15 cellular contexts compared by ENCODE assay signal in genomic region chr10:17981766-17982380, GRCh38. TPM values are rescaled to one million over a fixed set of nuclear protein-coding genes. Genes with fewer than 3 reads are reported as not detected.
DNase-seq lines count a peak whose midpoint lies in the region; ATAC-seq, FAIRE-seq and TF ChIP-seq lines count a peak whose summit lies in the region.
"Had no signal": no experiment of that assay in that cellular context is flagged by ENCODE, and none has a peak within 500 bp of the region (broad histone marks: within the 10 kb centered on the region; RNA-seq: fewer than 3 reads in every experiment).

No MANE protein-coding gene starts in this region.

- intact Hi-C loops in psoas muscle (cut with DNase I): no loop called here

- H2AFZ ChIP-seq in keratinocyte (ENCODE audit: control insufficient read depth, low read length): no peak overlapping the region

- TF ChIP-seq CTCF in keratinocyte (optimal IDR thresholded peaks at IDR 0.05 in 1 of 3, IDR thresholded peaks at IDR 0.05 in 1 of 3, conservative IDR thresholded peaks at IDR 0.05 in 1 of 3; ENCODE audit: extremely low read depth in 1 of 3, insufficient read depth in 2 of 3, low read length in 3 of 3) (no peak), psoas muscle (IDR thresholded peaks at IDR 0.05) (no peak)

- H3K27me3 ChIP-seq in HUES64 (ENCODE audit: insufficient read depth, low read length) (no peaks in the 10 kb centered on the region), keratinocyte (ENCODE audit: control insufficient read depth, extremely low read depth, insufficient read depth, low read length) (no peaks in the 10 kb centered on the region), psoas muscle (ENCODE audit: insufficient read depth in 3 of 3, low read length in 2 of 3) (peaks cover 0 to 2% (median 0%) of the 10 kb centered on the region in 3 donors)
- H3K27me3 ChIP-seq: ovary had no signal

- H3K9me1 ChIP-seq in keratinocyte (ENCODE audit: control insufficient read depth, extremely low read depth, insufficient read depth, low read length): no peaks in the 10 kb centered on the region

- FAIRE-seq in keratinocyte (lab: Jason Lieb, UNC): peak; percentile 77

- peak; percentile 65 for DNase-seq in AG08396 (ENCODE audit: low spot score)
- peak; percentile 41 for DNase-seq in brain pericyte (ENCODE audit: low read depth, low spot score)
- no peak for DNase-seq in keratinocyte (ENCODE audit: low read depth, low spot score)
- DNase-seq in ecto neural progenitor cell (ENCODE audit: low spot score): no peak
- DNase-seq in psoas muscle: no peak
- DNase-seq: activated CD4-positive, alpha-beta memory T cell treated with anti-CD3 and anti-CD28 coated beads, Interleukin-2, amount 10 ng/mL, durations not matched to agents 7 days and 5 days; CD4-positive, CD25-positive, alpha-beta regulatory T cell; NCI-H1417; NCI-H526 treated with DMSO at 0.1 percent for 48 hours; ovary; substantia nigra had no signal

- ATAC-seq in GM18861 (IDR thresholded peaks at IDR 0.05; ENCODE audit: unreplicated experiment) (no peak), GM18498 (IDR thresholded peaks at IDR 0.05; ENCODE audit: unreplicated experiment) (no peak), psoas muscle (no peak)
- ATAC-seq: activated naive CD4-positive, alpha-beta T cell treated with anti-CD3 and anti-CD28 coated beads, Interleukin-2, amount 50 U/mL, for 72 hours had no signal

- no peaks in the 10 kb centered on the region for H3K79me2 ChIP-seq in keratinocyte (ENCODE audit: control insufficient read depth, insufficient read depth, low read length)

- H3K27ac ChIP-seq in HUES64 (ENCODE audit: low read depth, low read length) (peak overlapping the region; percentile 55; the same call in 1 of the 2 replicates), keratinocyte (ENCODE audit: control insufficient read depth, insufficient read depth, low read length) (no peak overlapping the region), psoas muscle (no peak overlapping the region)
- H3K27ac ChIP-seq: ovary had no signal

- H3K4me1 ChIP-seq in HUES64 (ENCODE audit: insufficient read depth, low read length) (peaks cover 11% of the 10 kb centered on the region; the same call in 1 of the 2 replicates), keratinocyte (ENCODE audit: control insufficient read depth, extremely low read depth, insufficient read depth, low read length) (peaks cover 20% of the 10 kb centered on the region), psoas muscle (no peaks in the 10 kb centered on the region)

- no CpG with 5 or more reads among the region's 1 CpG for WGBS in HUES64
- 94 to 97% (median 96%) methylated on average over 1 of the region's 1 CpG for WGBS in psoas muscle, 3 donors

- H3K4me3 ChIP-seq in HUES64 (ENCODE audit: low read length) (no peak overlapping the region), keratinocyte (ENCODE audit: control insufficient read depth in 2 of 3, extremely low read depth in 1 of 3, insufficient read depth in 2 of 3, low read depth in 1 of 3, low read length in 3 of 3) (no peak overlapping the region), psoas muscle (no peak overlapping the region)
- H3K4me3 ChIP-seq: ovary had no signal

- H3K9ac ChIP-seq in HUES64 (ENCODE audit: low read depth, low read length) (no peak overlapping the region), keratinocyte (ENCODE audit: control insufficient read depth, extremely low read depth, insufficient read depth, low read length) (no peak overlapping the region)

- no peaks in the 10 kb centered on the region for H4K20me1 ChIP-seq in keratinocyte (ENCODE audit: control insufficient read depth, extremely low read depth, insufficient read depth, low read length)

- dilution Hi-C loops in keratinocyte (cut with MboI; ENCODE audit: extremely low pct_ligation_motif_present, low sequenced_read_pairs): no loop called here

- no peak overlapping the region for H3K4me2 ChIP-seq in keratinocyte (ENCODE audit: control insufficient read depth, extremely low read depth, insufficient read depth, low read depth, low read length)

- H3K36me3 ChIP-seq in HUES64 (ENCODE audit: insufficient read depth, low read length): no peaks in the 10 kb centered on the region
- H3K36me3 ChIP-seq in keratinocyte (ENCODE audit: control insufficient read depth in 2 of 2, extremely low read depth in 1 of 2, insufficient read depth in 2 of 2, low read length in 2 of 2): no peaks in the 10 kb centered on the region
- H3K36me3 ChIP-seq in psoas muscle (ENCODE audit: insufficient read depth in 1 of 2, low read depth in 1 of 2): no peaks in the 10 kb centered on the region
- H3K36me3 ChIP-seq: ovary had no signal

- H3K9me3 ChIP-seq in HUES64 (ENCODE audit: insufficient read depth, low read depth, low read length) (no peaks in the 10 kb centered on the region), keratinocyte (ENCODE audit: control insufficient read depth, low read depth, low read length) (no peaks in the 10 kb centered on the region), psoas muscle (no peaks in the 10 kb centered on the region)
- H3K9me3 ChIP-seq: ovary had no signal

RNA-seq across cellular contexts. Expression of gene SLC39A12, which starts 30.2 kb away (rescaled TPM):
- not detected for polyA plus RNA-seq in HUES64 (2013, experiment 1 of 2)
- polyA plus RNA-seq in HUES64 (2013, experiment 2 of 2): not detected
- polyA plus RNA-seq in keratinocyte (0.03 to 0.13 TPM (median 0.07 TPM) in 3 replicates), psoas muscle (under 1 TPM in 1 of 3 donors, not detected in 2; 0.01 TPM)
- not detected for polyA plus RNA-seq in keratinocyte (2011; ENCODE audit: low read depth)
- polyA plus RNA-seq in keratinocyte (2011; cell fraction: cytosol; rRNA removed): 0.04 and 0.09 TPM in 2 replicates
- 0.07 and 0.08 TPM in 2 replicates for polyA plus RNA-seq in keratinocyte (2011; cell fraction: nucleus; rRNA removed)
- polyA plus RNA-seq in keratinocyte (2012; ENCODE audit: low replicate concordance): not detected in 2 replicates
- polyA minus RNA-seq in keratinocyte: 0.07 to 0.16 TPM in 2 of 3 replicates, not detected in the other
- polyA minus RNA-seq in keratinocyte (2011; cell fraction: cytosol; rRNA and poly(A)+ RNA removed): not detected
- not detected in 2 replicates for polyA minus RNA-seq in keratinocyte (2011; cell fraction: nucleus; rRNA and poly(A)+ RNA removed)
- not detected for total RNA-seq in psoas muscle
- total RNA-seq: activated CD4-positive, alpha-beta memory T cell treated with anti-CD3 and anti-CD28 coated beads, Interleukin-2, amount 10 ng/mL, durations not matched to agents 7 days and 5 days; activated naive CD4-positive, alpha-beta T cell treated with anti-CD3 and anti-CD28 coated beads, Interleukin-2, amount 50 U/mL, for 72 hours; CD4-positive, CD25-positive, alpha-beta regulatory T cell; ovary had no signal
- polyA plus RNA-seq: CD4-positive, CD25-positive, alpha-beta regulatory T cell had no signal

Comparison
In these comparisons a context has a peak if more than half of its experiments do, and no peak if none do; other contexts are left out.
1. DNase-seq: peak in AG08396 (single experiment) and brain pericyte (single experiment); none in keratinocyte (single experiment), ecto neural progenitor cell (single experiment) and psoas muscle (0 of 2).